Comparison of ENCODE assay signal across 9 cellular contexts in the genomic region with DNA sequence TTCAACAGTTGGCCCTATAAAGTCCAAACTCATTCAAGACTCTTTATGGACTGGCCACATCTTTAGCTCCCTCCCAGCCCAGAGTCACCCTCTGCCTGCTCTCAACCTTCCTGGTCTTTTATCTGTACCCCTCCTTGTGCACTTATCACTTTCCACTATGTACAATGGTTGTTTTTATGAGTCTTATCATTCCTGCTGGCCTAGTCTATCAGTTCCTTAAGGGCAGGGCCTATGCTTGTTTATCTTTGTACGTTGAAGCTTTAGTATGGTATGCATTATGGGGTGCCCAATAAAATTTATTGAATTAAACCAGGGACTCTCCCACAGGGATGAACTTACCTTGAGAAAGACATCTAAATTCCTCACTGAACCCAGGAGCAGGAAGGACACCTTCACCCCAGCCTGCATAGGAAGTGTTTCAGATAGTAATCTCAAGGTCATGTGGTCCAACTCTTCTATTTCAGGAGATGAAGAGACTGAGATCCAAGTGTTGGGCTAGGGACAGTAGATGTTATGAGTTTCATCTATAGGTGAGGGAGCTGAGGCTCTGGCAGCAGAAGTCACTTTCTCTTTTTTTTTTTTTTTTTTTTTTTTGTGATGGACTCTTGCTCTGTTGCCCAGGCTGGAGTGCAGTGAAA. TPM values are rescaled to one million over a fixed set of nuclear protein-coding genes. Genes with fewer than 3 reads are reported as not detected.
A peak's percentile ranks its signal among the peaks of the same experiment; 100 is the strongest.
DNase-seq lines count a peak whose midpoint lies in the region; ATAC-seq and TF ChIP-seq lines count a peak whose summit lies in the region.
"Had no signal": no experiment of that assay in that cellular context is flagged by ENCODE, and none has a peak within 500 bp of the region (broad histone marks: within the 10 kb centered on the region; RNA-seq: fewer than 3 reads in every experiment).

No MANE protein-coding gene starts in this region.

- peak overlapping the region; percentile 97 for H3K27ac ChIP-seq in CD4-positive, CD25-positive, alpha-beta regulatory T cell (ENCODE audit: insufficient read depth, low read length, poor library complexity, severe bottlenecking)
- peak overlapping the region; percentile 98 to 99 for H3K27ac ChIP-seq in mucosa of rectum (ENCODE audit: low read depth in 2 of 2, low read length in 2 of 2)
- H3K27ac ChIP-seq in ascending aorta, result peak overlapping the region in 1 of 2 donors; percentile 64

- H3K4me3 ChIP-seq in CD4-positive, CD25-positive, alpha-beta regulatory T cell (ENCODE audit: low read depth, low read length), result peak overlapping the region; percentile 27
- peak overlapping the region in 1 of 2 donors; percentile 49 for H3K4me3 ChIP-seq in mucosa of rectum (ENCODE audit: low read length in 2 of 2)
- no peak overlapping the region for H3K4me3 ChIP-seq in ascending aorta
- H3K4me3 ChIP-seq: upper lobe of left lung had no signal

- TF ChIP-seq CTCF in ascending aorta (IDR thresholded peaks at IDR 0.05), result no peak

- peak overlapping the region; percentile 91 to 97 (median 93) for H3K27ac Mint-ChIP-seq in CD4-positive, CD25-positive, alpha-beta regulatory T cell
- peak overlapping the region; percentile 70 to 81 (median 80) for H3K27ac Mint-ChIP-seq in IgD-negative memory B cell
- H3K27ac Mint-ChIP-seq in activated naive CD4-positive, alpha-beta T cell treated with anti-CD3 and anti-CD28 coated beads, Interleukin-2, amount 50 U/mL, for 72 hours, result peak overlapping the region; percentile 65 to 70

- H3K4me1 ChIP-seq in CD4-positive, CD25-positive, alpha-beta regulatory T cell (ENCODE audit: control insufficient read depth, insufficient read depth, low read length, poor library complexity, severe bottlenecking), result peaks cover 74% of the 10 kb centered on the region
- peaks cover 48 to 52% of the 10 kb centered on the region in 2 donors for H3K4me1 ChIP-seq in mucosa of rectum (ENCODE audit: control insufficient read depth in 2 of 2, insufficient read depth in 2 of 2, low read length in 2 of 2)
- H3K4me1 ChIP-seq in ascending aorta, result peaks cover 8 to 9% of the 10 kb centered on the region in 2 donors

- intact Hi-C loops in ascending aorta (cut with DNase I), result no loop called here
- intact Hi-C loops in head of caudate nucleus (cut with DNase I), result no loop called here

- no peaks in the 10 kb centered on the region for H3K27me3 Mint-ChIP-seq in CD4-positive, CD25-positive, alpha-beta regulatory T cell
- no peaks in the 10 kb centered on the region for H3K27me3 Mint-ChIP-seq in IgD-negative memory B cell

- no peaks in the 10 kb centered on the region for H3K36me3 ChIP-seq in CD4-positive, CD25-positive, alpha-beta regulatory T cell (ENCODE audit: control insufficient read depth, insufficient read depth, low read length)
- H3K36me3 ChIP-seq in mucosa of rectum (ENCODE audit: control insufficient read depth in 2 of 2, insufficient read depth in 2 of 2, low read length in 2 of 2), result no peaks in the 10 kb centered on the region
- H3K36me3 ChIP-seq in ascending aorta, result no peaks in the 10 kb centered on the region
- H3K36me3 ChIP-seq: upper lobe of left lung had no signal

- ATAC-seq in CD4-positive, CD25-positive, alpha-beta regulatory T cell (ENCODE audit: low read depth in 2 of 2), result no peak
- ATAC-seq in activated naive CD4-positive, alpha-beta T cell treated with anti-CD3 and anti-CD28 coated beads, Interleukin-2, amount 50 U/mL, for 72 hours, result no peak

- DNase-seq in CD4-positive, CD25-positive, alpha-beta regulatory T cell, result no peak
- no peak for DNase-seq in activated naive CD4-positive, alpha-beta T cell treated with anti-CD3 and anti-CD28 coated beads, Interleukin-2, amount 50 U/mL, for 72 hours (ENCODE audit: low spot score in 2 of 2)
- DNase-seq in stimulated activated CD4-positive, alpha-beta T cell treated with anti-CD3 and anti-CD28 coated beads, Interleukin-4, amount 100 ng/mL, for 4 hours, result no peak
- no peak for DNase-seq in ascending aorta (ENCODE audit: low spot score in 2 of 2)
- DNase-seq in activated CD4-positive, CD25-positive, alpha-beta regulatory T cell (lab: John Stamatoyannopoulos, UW), result no peak
- no peak for DNase-seq in head of caudate nucleus

- peaks cover 30 to 87% (median 64%) of the 10 kb centered on the region in 4 donors for H3K4me1 Mint-ChIP-seq in CD4-positive, CD25-positive, alpha-beta regulatory T cell
- H3K4me1 Mint-ChIP-seq in IgD-negative memory B cell, result peaks cover 49 to 63% (median 51%) of the 10 kb centered on the region in 3 donors

- H3K9me3 Mint-ChIP-seq in CD4-positive, CD25-positive, alpha-beta regulatory T cell, result no peaks in the 10 kb centered on the region
- H3K9me3 Mint-ChIP-seq in IgD-negative memory B cell, result peaks cover 0 to 2% (median 0%) of the 10 kb centered on the region in 3 donors
- H3K9me3 Mint-ChIP-seq in activated naive CD4-positive, alpha-beta T cell treated with anti-CD3 and anti-CD28 coated beads, Interleukin-2, amount 50 U/mL, for 72 hours, result peaks cover 0 to 16% of the 10 kb centered on the region in 2 donors

- no peaks in the 10 kb centered on the region for H3K36me3 Mint-ChIP-seq in CD4-positive, CD25-positive, alpha-beta regulatory T cell
- no peaks in the 10 kb centered on the region for H3K36me3 Mint-ChIP-seq in IgD-negative memory B cell
- H3K36me3 Mint-ChIP-seq in activated naive CD4-positive, alpha-beta T cell treated with anti-CD3 and anti-CD28 coated beads, Interleukin-2, amount 50 U/mL, for 72 hours, result peaks cover 17 to 27% of the 10 kb centered on the region in 2 donors

- peak overlapping the region in 3 of 4 donors; percentile 40 to 64 (median 42) for H3K4me3 Mint-ChIP-seq in CD4-positive, CD25-positive, alpha-beta regulatory T cell
- H3K4me3 Mint-ChIP-seq in IgD-negative memory B cell, result peak overlapping the region in 3 of 4 donors; percentile 25 to 70 (median 53)

- no peaks in the 10 kb centered on the region for H3K9me3 ChIP-seq in CD4-positive, CD25-positive, alpha-beta regulatory T cell (ENCODE audit: control insufficient read depth in 2 of 2, low read length in 2 of 2)
- H3K9me3 ChIP-seq in mucosa of rectum (ENCODE audit: control insufficient read depth in 2 of 2, low read length in 2 of 2) (no peaks in the 10 kb centered on the region), ascending aorta (no peaks in the 10 kb centered on the region)
- H3K9me3 ChIP-seq: upper lobe of left lung had no signal

- H3K9ac ChIP-seq in mucosa of rectum (ENCODE audit: low read depth in 1 of 2, low read length in 2 of 2), result peak overlapping the region; percentile 71 to 72

- no peaks in the 10 kb centered on the region for H3K27me3 ChIP-seq in CD4-positive, CD25-positive, alpha-beta regulatory T cell (ENCODE audit: control insufficient read depth, insufficient read depth, low read length)
- H3K27me3 ChIP-seq in mucosa of rectum (ENCODE audit: control insufficient read depth in 2 of 2, insufficient read depth in 2 of 2, low read length in 2 of 2) (no peaks in the 10 kb centered on the region), ascending aorta (no peaks in the 10 kb centered on the region)
- H3K27me3 ChIP-seq: upper lobe of left lung had no signal

RNA-seq across cellular contexts. Expression of a gene that starts 13.3 kb away (rescaled TPM):
- 213 TPM for total RNA-seq in CD4-positive, CD25-positive, alpha-beta regulatory T cell
- polyA plus RNA-seq in CD4-positive, CD25-positive, alpha-beta regulatory T cell, result 100 to 1,000 TPM; 167 to 224 (median 195) TPM
- 319 TPM for polyA plus RNA-seq in IgD-negative memory B cell
- 100 to 1,000 TPM in 1 of 2 donors, 10 to 100 TPM in 1; 94.9 to 159 TPM for total RNA-seq in activated naive CD4-positive, alpha-beta T cell treated with anti-CD3 and anti-CD28 coated beads, Interleukin-2, amount 50 U/mL, for 72 hours
- 10.3 TPM for total RNA-seq in ascending aorta
